1 cellular context compared by ENCODE assay signal in genomic region chr2:24754985-24755690, GRCh38.
A peak's percentile ranks its signal among the peaks of the same experiment; 100 is the strongest.
TF ChIP-seq lines count a peak whose summit lies in the region.

No MANE protein-coding gene starts in this region.

TF ChIP-seq in HepG2, 621 proteins besides CTCF, POLR2A, EP300 and RAD21:
- TF ChIP-seq ZNF652 (CRISPR knock-in tag; IDR thresholded peaks at IDR 0.05; ENCODE audit: borderline replicate concordance, low read depth): peak; percentile 70; the same call in 1 of the 2 replicates
- no peak for TF ChIP-seq E2F5 (CRISPR knock-in tag; conservative IDR thresholded peaks at IDR 0.05)
- TF ChIP-seq TRIM24 (CRISPR knock-in tag; IDR thresholded peaks at IDR 0.05): no peak
- TF ChIP-seq SMARCC2 (IDR thresholded peaks at IDR 0.05): no peak
